In genomic region chr3:186782542-186783069, GRCh38 we compare ENCODE assay signal across 8 cellular contexts. TPM values are rescaled to one million over a fixed set of nuclear protein-coding genes. Genes with fewer than 3 reads are reported as not detected.
DNase-seq lines count a peak whose midpoint lies in the region; ATAC-seq, FAIRE-seq and TF ChIP-seq lines count a peak whose summit lies in the region.

No MANE protein-coding gene starts in this region.

- H3K27me3 Mint-ChIP-seq in activated naive CD8-positive, alpha-beta T cell treated with anti-CD3 and anti-CD28 coated beads, Interleukin-2, amount 50 U/mL, for 24 hours, result peaks cover 7% of the 10 kb centered on the region
- no peaks in the 10 kb centered on the region for H3K27me3 Mint-ChIP-seq in stimulated activated memory B cell treated with anti-CD40 and anti-IgM and Interleukin-4, amounts not matched to agents 10 μg/mL and 1 μg/mL and 100 μg/mL, for 72 hours

- H3K9me3 ChIP-seq in A549 (no peaks in the 10 kb centered on the region), HUES6 (ENCODE audit: control insufficient read depth, insufficient read depth, low read depth, low read length) (no peaks in the 10 kb centered on the region), iPS-18a (ENCODE audit: control insufficient read depth, low read depth, low read length) (no peaks in the 10 kb centered on the region)

- H3K27ac ChIP-seq in A549 (peak overlapping the region; percentile 96 to 100), HUES6 (ENCODE audit: low read depth, low read length) (peak overlapping the region; percentile 100), iPS-18a (ENCODE audit: low read length) (peak overlapping the region; percentile 5)

- H3K27me3 ChIP-seq in HUES6 (ENCODE audit: control insufficient read depth, insufficient read depth, low read length) (no peaks in the 10 kb centered on the region), iPS-18a (ENCODE audit: control insufficient read depth, insufficient read depth, low read length) (no peaks in the 10 kb centered on the region)

- 4% methylated on average over 21 of the region's 22 CpGs for WGBS in A549 (ENCODE audit: missing lambda C conversion rate)

- no peaks in the 10 kb centered on the region for H3K9me3 Mint-ChIP-seq in activated naive CD8-positive, alpha-beta T cell treated with anti-CD3 and anti-CD28 coated beads, Interleukin-2, amount 50 U/mL, for 24 hours
- no peaks in the 10 kb centered on the region for H3K9me3 Mint-ChIP-seq in stimulated activated memory B cell treated with anti-CD40 and anti-IgM and Interleukin-4, amounts not matched to agents 10 μg/mL and 1 μg/mL and 100 μg/mL, for 72 hours

- FAIRE-seq in A549 (lab: Jason Lieb, UNC), result no peak

- H3K4me1 Mint-ChIP-seq in activated naive CD8-positive, alpha-beta T cell treated with anti-CD3 and anti-CD28 coated beads, Interleukin-2, amount 50 U/mL, for 24 hours, result peaks cover 47% of the 10 kb centered on the region
- peaks cover 37% of the 10 kb centered on the region for H3K4me1 Mint-ChIP-seq in stimulated activated memory B cell treated with anti-CD40 and anti-IgM and Interleukin-4, amounts not matched to agents 10 μg/mL and 1 μg/mL and 100 μg/mL, for 72 hours

- TF ChIP-seq CTCF in A549 (IDR thresholded peaks at IDR 0.05), result no peak

- TF ChIP-seq EP300 in A549 (IDR thresholded peaks at IDR 0.05), result no peak

- H3K4me2 ChIP-seq in A549, result peak overlapping the region; percentile 99

- H3K4me1 ChIP-seq in A549 (peaks cover 21% of the 10 kb centered on the region), HUES6 (ENCODE audit: control insufficient read depth, insufficient read depth, low read length) (0 out of 2 replicates have a peak, but pooled peaks cover 9% of the 10 kb centered on the region), iPS-18a (ENCODE audit: control insufficient read depth, low read depth, low read length) (peaks cover 4% of the 10 kb centered on the region)

- CTCF ChIA-PET in A549 (lab: Yijun Ruan, JAX), result interaction anchor here (1.6 to 2.1 kb wide), 3 partner anchors 166 to 839 kb away, joined by 3 to 6 read pairs (median 5); no protein-coding TSS in a partner anchor

- peak overlapping the region; percentile 100 for H3K9ac ChIP-seq in HUES6 (ENCODE audit: low read length)
- H3K9ac ChIP-seq in iPS-18a (ENCODE audit: low read length), result peak overlapping the region; percentile 100

- peak in 1 of 2 experiments; percentile 36; a peak in 3 of 6 replicates for ATAC-seq in A549
- ATAC-seq in GM18520 (IDR thresholded peaks at IDR 0.05; ENCODE audit: unreplicated experiment), result peak; percentile 9
- no peak for ATAC-seq in activated naive CD8-positive, alpha-beta T cell treated with anti-CD3 and anti-CD28 coated beads, Interleukin-2, amount 50 U/mL, for 24 hours
- peak; percentile 46 for ATAC-seq in stimulated activated memory B cell treated with anti-CD40 and anti-IgM and Interleukin-4, amounts not matched to agents 10 μg/mL and 1 μg/mL and 100 μg/mL, for 72 hours

- H3K4me3 ChIP-seq in A549 (peak overlapping the region; percentile 94), HUES6 (ENCODE audit: low read depth, low read length) (peak overlapping the region; percentile 80), iPS-18a (ENCODE audit: low read length) (peak overlapping the region; percentile 92)

- DNase-seq in A549 (ENCODE audit: low read depth in 1 of 2, low spot score in 1 of 2) (no peak), AG20443 (ENCODE audit: low spot score) (no peak), ecto neural progenitor cell (ENCODE audit: low spot score) (no peak)
- DNase-seq in activated naive CD8-positive, alpha-beta T cell treated with anti-CD3 and anti-CD28 coated beads, Interleukin-2, amount 50 U/mL, for 24 hours, result no peak

- H3K36me3 ChIP-seq in HUES6 (ENCODE audit: control insufficient read depth, insufficient read depth, low read length) (peaks cover 42% of the 10 kb centered on the region), iPS-18a (ENCODE audit: control insufficient read depth, low read depth, low read length) (peaks cover 39% of the 10 kb centered on the region)

- peak overlapping the region; percentile 100 for H3K27ac Mint-ChIP-seq in activated naive CD8-positive, alpha-beta T cell treated with anti-CD3 and anti-CD28 coated beads, Interleukin-2, amount 50 U/mL, for 24 hours
- peak overlapping the region; percentile 100 for H3K27ac Mint-ChIP-seq in stimulated activated memory B cell treated with anti-CD40 and anti-IgM and Interleukin-4, amounts not matched to agents 10 μg/mL and 1 μg/mL and 100 μg/mL, for 72 hours

- POLR2A ChIA-PET in A549 (lab: Yijun Ruan, JAX), result interaction anchor here (0.8 to 2.5 kb wide), 16 partner anchors 10 to 212 kb away, joined by 3 to 24 read pairs (median 4); partner anchors contain the start of gene DNAJB11

- no peak for TF ChIP-seq POLR2A in A549 (IDR thresholded peaks at IDR 0.05; ENCODE audit: low read length)

- peak overlapping the region; percentile 99 for H3K4me3 Mint-ChIP-seq in activated naive CD8-positive, alpha-beta T cell treated with anti-CD3 and anti-CD28 coated beads, Interleukin-2, amount 50 U/mL, for 24 hours
- H3K4me3 Mint-ChIP-seq in stimulated activated memory B cell treated with anti-CD40 and anti-IgM and Interleukin-4, amounts not matched to agents 10 μg/mL and 1 μg/mL and 100 μg/mL, for 72 hours, result peak overlapping the region; percentile 99

- no peak for TF ChIP-seq RAD21 in A549 (conservative IDR thresholded peaks at IDR 0.05 in 1 of 2, IDR thresholded peaks at IDR 0.05 in 1 of 2)

- H3K36me3 Mint-ChIP-seq in activated naive CD8-positive, alpha-beta T cell treated with anti-CD3 and anti-CD28 coated beads, Interleukin-2, amount 50 U/mL, for 24 hours (ENCODE audit: low read depth), result peaks cover 45% of the 10 kb centered on the region
- H3K36me3 Mint-ChIP-seq in stimulated activated memory B cell treated with anti-CD40 and anti-IgM and Interleukin-4, amounts not matched to agents 10 μg/mL and 1 μg/mL and 100 μg/mL, for 72 hours, result peaks cover 45% of the 10 kb centered on the region

TF ChIP-seq in A549, 52 proteins besides CTCF, POLR2A, EP300 and RAD21:
- no peak for TF ChIP-seq RFX5 (IDR thresholded peaks at IDR 0.05)
- TF ChIP-seq MAZ (IDR thresholded peaks at IDR 0.05; ENCODE audit: borderline replicate concordance, low read depth, low read length), result no peak
- no peak for TF ChIP-seq SREBF2 (IDR thresholded peaks at IDR 0.05)
- no peak for TF ChIP-seq HDAC2 (IDR thresholded peaks at IDR 0.05)
- no peak for TF ChIP-seq ESRRA (IDR thresholded peaks at IDR 0.05; ENCODE audit: borderline replicate concordance, low read length)

RNA-seq across cellular contexts. Expression of gene EIF4A2, which starts 0.8 kb away (rescaled TPM):
- 337 and 493 TPM in 2 replicates for polyA plus RNA-seq in A549 (2011; rRNA removed)
- 77.2 and 104 TPM in 2 replicates for polyA plus RNA-seq in A549 (2012; cell fraction: cytosol; rRNA removed)
- 94.0 and 159 TPM in 2 replicates for polyA plus RNA-seq in A549 (2012; cell fraction: nucleus; rRNA removed)
- polyA plus RNA-seq in A549 (2017; fragmentation: RNase III; extraction: RNeasy Plus Mini Kit Qiagen cat#74134 plus additional on column Dnase treatment), result 172 to 194 TPM (median 184 TPM) in 3 replicates
- 163 and 178 TPM in 2 replicates for polyA minus RNA-seq in A549 (2011; rRNA and poly(A)+ RNA removed)

RNA-seq across cellular contexts. Expression of gene RFC4, which starts 23.7 kb away (rescaled TPM):
- 32.8 and 40.6 TPM in 2 replicates for polyA plus RNA-seq in A549 (2011; rRNA removed)
- polyA plus RNA-seq in A549 (2012; cell fraction: cytosol; rRNA removed), result 29.4 and 34.1 TPM in 2 replicates
- polyA plus RNA-seq in A549 (2012; cell fraction: nucleus; rRNA removed), result 18.9 and 31.8 TPM in 2 replicates
- 68.8 to 76.7 TPM (median 69.8 TPM) in 3 replicates for polyA plus RNA-seq in A549 (2017; fragmentation: RNase III; extraction: RNeasy Plus Mini Kit Qiagen cat#74134 plus additional on column Dnase treatment)
- 5.9 and 6.3 TPM in 2 replicates for polyA minus RNA-seq in A549 (2011; rRNA and poly(A)+ RNA removed)

RNA-seq across cellular contexts. Expression of gene ADIPOQ, which starts 59.9 kb away (rescaled TPM):
- not detected in 2 replicates for polyA plus RNA-seq in A549 (2011; rRNA removed)
- not detected in 2 replicates for polyA plus RNA-seq in A549 (2012; cell fraction: cytosol; rRNA removed)
- not detected in 2 replicates for polyA plus RNA-seq in A549 (2012; cell fraction: nucleus; rRNA removed)
- not detected in 3 replicates for polyA plus RNA-seq in A549 (2017; fragmentation: RNase III; extraction: RNeasy Plus Mini Kit Qiagen cat#74134 plus additional on column Dnase treatment)
- polyA minus RNA-seq in A549 (2011; rRNA and poly(A)+ RNA removed), result not detected in 2 replicates

Comparison
In these comparisons a context has a peak if more than half of its experiments do, and no peak if none do; other contexts are left out.
1. H3K27ac ChIP-seq: peak in every context shown above with its lines; median percentile 100 in HUES6; 98 in A549; 5 in iPS-18a.